Comparison of ENCODE assay signal across 1 cellular context in the genomic region with DNA sequence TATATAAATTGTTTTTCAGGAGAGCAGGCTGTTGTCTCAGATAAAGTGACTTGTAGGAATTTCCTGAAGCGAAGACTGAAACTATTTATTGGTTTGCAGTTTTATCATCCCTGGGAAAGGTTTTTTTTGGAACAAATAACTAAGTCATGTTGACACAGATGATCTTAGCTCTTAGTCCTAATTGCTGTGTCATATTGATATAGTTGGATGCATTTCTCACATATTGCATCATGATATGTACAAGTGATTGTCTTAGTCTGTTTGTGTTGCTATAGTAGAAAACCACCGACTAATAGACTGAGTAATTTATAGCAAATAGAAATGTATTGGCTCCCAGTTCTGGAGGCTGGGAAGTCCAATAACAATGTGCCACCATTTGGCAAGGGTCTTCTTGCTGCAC.
TF ChIP-seq lines count a peak whose summit lies in the region.

No MANE protein-coding gene starts in this region.

TF ChIP-seq in K562, 482 proteins besides CTCF, POLR2A, EP300 and RAD21 (continued from another document):
- peak; percentile 40; the same call in 1 of the 2 replicates for TF ChIP-seq CEBPB (tag; IDR thresholded peaks at IDR 0.05)
- TF ChIP-seq ZSCAN32 (CRISPR knock-in tag; IDR thresholded peaks at IDR 0.05), result no peak
- TF ChIP-seq, protein P1, sequence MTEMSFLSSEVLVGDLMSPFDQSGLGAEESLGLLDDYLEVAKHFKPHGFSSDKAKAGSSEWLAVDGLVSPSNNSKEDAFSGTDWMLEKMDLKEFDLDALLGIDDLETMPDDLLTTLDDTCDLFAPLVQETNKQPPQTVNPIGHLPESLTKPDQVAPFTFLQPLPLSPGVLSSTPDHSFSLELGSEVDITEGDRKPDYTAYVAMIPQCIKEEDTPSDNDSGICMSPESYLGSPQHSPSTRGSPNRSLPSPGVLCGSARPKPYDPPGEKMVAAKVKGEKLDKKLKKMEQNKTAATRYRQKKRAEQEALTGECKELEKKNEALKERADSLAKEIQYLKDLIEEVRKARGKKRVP (CRISPR knock-in tag; IDR thresholded peaks at IDR 0.05), result peak; percentile 57; the same call in 1 of the 2 replicates
- TF ChIP-seq CEBPG (CRISPR knock-in tag; IDR thresholded peaks at IDR 0.05), result no peak
- peak; percentile 35 to 66; a peak in 2 of 4 replicates for TF ChIP-seq CEBPG (tag; conservative IDR thresholded peaks at IDR 0.05 in 1 of 2, IDR thresholded peaks at IDR 0.05 in 1 of 2)
- peak in 1 of 2 experiments; percentile 54; a peak in 2 of 4 replicates for TF ChIP-seq TRIM24 (IDR thresholded peaks at IDR 0.05)
- TF ChIP-seq, protein P2, sequence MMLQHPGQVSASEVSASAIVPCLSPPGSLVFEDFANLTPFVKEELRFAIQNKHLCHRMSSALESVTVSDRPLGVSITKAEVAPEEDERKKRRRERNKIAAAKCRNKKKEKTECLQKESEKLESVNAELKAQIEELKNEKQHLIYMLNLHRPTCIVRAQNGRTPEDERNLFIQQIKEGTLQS (IDR thresholded peaks at IDR 0.05), result peak; percentile 72
- TF ChIP-seq, protein P2 (CRISPR knock-in tag; conservative IDR thresholded peaks at IDR 0.05), result no peak
- TF ChIP-seq MAFG (tag; conservative IDR thresholded peaks at IDR 0.05), result peak; percentile 24; the same call in 1 of the 2 replicates
